ENCODE assay signal across 9 cellular contexts in genomic region chr13:100789481-100789880, GRCh38.
A peak's percentile ranks its signal among the peaks of the same experiment; 100 is the strongest.
DNase-seq lines count a peak whose midpoint lies in the region; ATAC-seq and TF ChIP-seq lines count a peak whose summit lies in the region.
"Had no signal": no experiment of that assay in that cellular context is flagged by ENCODE, and none has a peak within 500 bp of the region (broad histone marks: within the 10 kb centered on the region; RNA-seq: fewer than 3 reads in every experiment).

No MANE protein-coding gene starts in this region.

- H3K27ac Mint-ChIP-seq in glutamatergic neuron (ENCODE audit: unreplicated experiment), result no peak overlapping the region

- H3K9me3 Mint-ChIP-seq in glutamatergic neuron (ENCODE audit: unreplicated experiment), result peaks cover 3% of the 10 kb centered on the region

- no peaks in the 10 kb centered on the region for H3K4me1 Mint-ChIP-seq in glutamatergic neuron (ENCODE audit: low read depth, unreplicated experiment)

- peaks cover 3% of the 10 kb centered on the region for H3K27me3 Mint-ChIP-seq in glutamatergic neuron (ENCODE audit: unreplicated experiment)

- H3K36me3 Mint-ChIP-seq in glutamatergic neuron (ENCODE audit: unreplicated experiment), result peaks cover 12% of the 10 kb centered on the region

- ATAC-seq in GM21717 (IDR thresholded peaks at IDR 0.05; ENCODE audit: unreplicated experiment), result peak; percentile 19
- no peak for ATAC-seq in GM19397 (IDR thresholded peaks at IDR 0.05; ENCODE audit: unreplicated experiment)

- DNase-seq in NCI-H187 treated with DMSO at 0.1 percent for 48 hours (lab: John Stamatoyannopoulos, UW) (peak; percentile 97), epithelial cell of prostate (ENCODE audit: low read depth, low spot score) (no peak), putamen (ENCODE audit: low spot score) (peak; percentile 83), 8988T (no peak), glutamatergic neuron (no peak)
- DNase-seq in stimulated activated CD4-positive, alpha-beta T cell treated with anti-CD3 and anti-CD28 coated beads, Interleukin-4, amount 100 ng/mL, for 4 hours, result no peak
- DNase-seq: activated CD4-positive, CD25-positive, alpha-beta regulatory T cell treated with anti-CD3 and anti-CD28 coated beads, Interleukin-2, amount 50 U/mL, for 72 hours had no signal

- no peak for TF ChIP-seq CTCF in glutamatergic neuron (IDR thresholded peaks at IDR 0.05; ENCODE audit: partially characterized antibody, unreplicated experiment)

- no peak overlapping the region for H3K4me3 Mint-ChIP-seq in glutamatergic neuron (ENCODE audit: unreplicated experiment)

- peak overlapping the region; percentile 20 for H3K27ac ChIP-seq in epithelial cell of prostate

Comparison
In these comparisons a context has a peak if more than half of its experiments do, and no peak if none do; other contexts are left out.
1. DNase-seq: peak in NCI-H187 treated with DMSO at 0.1 percent for 48 hours (single experiment) and putamen (single experiment); none in epithelial cell of prostate (single experiment), 8988T (single experiment), glutamatergic neuron (single experiment) and stimulated activated CD4-positive, alpha-beta T cell treated with anti-CD3 and anti-CD28 coated beads, Interleukin-4, amount 100 ng/mL, for 4 hours (0 of 2).